In genomic region chr17:17591408-17592265, GRCh38 we compare ENCODE assay signal across 8 cellular contexts. TPM values are rescaled to one million over a fixed set of nuclear protein-coding genes. Genes with fewer than 3 reads are reported as not detected.
A peak's percentile ranks its signal among the peaks of the same experiment; 100 is the strongest.
DNase-seq lines count a peak whose midpoint lies in the region; ATAC-seq, FAIRE-seq and TF ChIP-seq lines count a peak whose summit lies in the region.

PEMT (minus strand) TSS chr17:17591708; CDS start chr17:17591626, 82 bp downstream.

- in situ Hi-C loops in ACHN (cut with HindIII; ENCODE audit: low pct_ligation_motif_present, low pct_unique_long_range_greater_than_20kb, low sequenced_read_pairs) (no loop called here), mammary epithelial cell (cut with MboI; ENCODE audit: low sequenced_read_pairs in 2 of 2) (no loop called here)

- H3K4me1 ChIP-seq in mammary epithelial cell (ENCODE audit: insufficient read depth, low read length) (peaks cover 9% of the 10 kb centered on the region), small intestine (ENCODE audit: control insufficient read depth in 2 of 2, insufficient read depth in 1 of 2, low read depth in 1 of 2, low read length in 1 of 2) (no peaks in the 10 kb centered on the region)

- H3K27ac ChIP-seq in WERI-Rb-1 (peak within 1 kb of the TSS; percentile 94), mammary epithelial cell (ENCODE audit: insufficient read depth, low read depth, low read length) (peak within 1 kb of the TSS; percentile 73), small intestine (ENCODE audit: low read depth in 1 of 2, low read length in 1 of 2) (peak within 1 kb of the TSS; percentile 87 to 94)

- CTCF ChIA-PET in mammary epithelial cell (lab: Charles Lee; ENCODE audit: low non-redundant PET) = no interaction called here

- peak within 1 kb of the TSS; percentile 72 for H3K9ac ChIP-seq in mammary epithelial cell (ENCODE audit: insufficient read depth, low read length)

- H3K36me3 ChIP-seq in WERI-Rb-1 = no peaks in the 10 kb centered on the region
- no peaks in the 10 kb centered on the region for H3K36me3 ChIP-seq in mammary epithelial cell (ENCODE audit: insufficient read depth, low read length)
- H3K36me3 ChIP-seq in small intestine (ENCODE audit: control insufficient read depth in 2 of 2, insufficient read depth in 2 of 2, low read length in 2 of 2) = no peaks in the 10 kb centered on the region

- TF ChIP-seq CTCF in WERI-Rb-1 (IDR thresholded peaks at IDR 0.05; ENCODE audit: low read depth, low read length) (no peak), mammary epithelial cell (conservative IDR thresholded peaks at IDR 0.05 in 1 of 2, IDR thresholded peaks at IDR 0.05 in 1 of 2; ENCODE audit: extremely low read depth in 1 of 2, insufficient read depth in 1 of 2, low read depth in 1 of 2, low read length in 2 of 2) (no peak)

- H3K27me3 ChIP-seq in WERI-Rb-1 (ENCODE audit: insufficient read depth, low read depth, severe bottlenecking) (no peaks in the 10 kb centered on the region), mammary epithelial cell (ENCODE audit: insufficient read depth, low read length) (no peaks in the 10 kb centered on the region), small intestine (ENCODE audit: control insufficient read depth in 2 of 2, insufficient read depth in 2 of 2, low read length in 2 of 2) (no peaks in the 10 kb centered on the region)

- intact Hi-C loops in mammary epithelial cell (cut with micrococcal nuclease) = loop anchor here (1.0 kb wide), 2 partner anchors 22 to 310 kb away; partner anchors contain the start of gene COPS3

- H3K4me3 ChIP-seq in WERI-Rb-1 (ENCODE audit: low read depth, low read length) (peak within 1 kb of the TSS; percentile 82), mammary epithelial cell (replicated peaks in 1 of 3; ENCODE audit: insufficient read depth in 1 of 3, low read depth in 2 of 3, low read length in 3 of 3) (peak within 1 kb of the TSS; percentile 82 to 92 (median 85)), small intestine (ENCODE audit: low read depth in 1 of 2, low read length in 2 of 2) (peak within 1 kb of the TSS; percentile 78 to 83)

- peak within 1 kb of the TSS; percentile 89 for H2AFZ ChIP-seq in mammary epithelial cell (ENCODE audit: low read depth, low read length)

- no peaks in the 10 kb centered on the region for H4K20me1 ChIP-seq in mammary epithelial cell (ENCODE audit: insufficient read depth, low read length)

- peak within 1 kb of the TSS; percentile 99 for H3K4me2 ChIP-seq in mammary epithelial cell (ENCODE audit: insufficient read depth, low read depth, low read length)

- DNase-seq in ACHN (peak; percentile 99), NCI-H2227 (lab: John Stamatoyannopoulos, UW; ENCODE audit: unreplicated experiment) (peak; percentile 96), WERI-Rb-1 (peak; percentile 97), mammary epithelial cell (peak; percentile 96), iPS-NIHi11 (ENCODE audit: low spot score) (peak; percentile 94), small intestine (peak; percentile 99)

- BruUV-seq in mammary epithelial cell (replicated peaks; lab: Mats Ljungman, UMichigan) = TSS peak; percentile 87

- no peaks in the 10 kb centered on the region for H3K9me3 ChIP-seq in WERI-Rb-1 (ENCODE audit: severe bottlenecking)
- H3K9me3 ChIP-seq in mammary epithelial cell (replicated peaks; ENCODE audit: insufficient read depth, low read length) = no peaks in the 10 kb centered on the region
- H3K9me3 ChIP-seq in small intestine (ENCODE audit: control insufficient read depth, low read depth) = no peaks in the 10 kb centered on the region

- no peak for FAIRE-seq in small intestine (lab: Jason Lieb, UNC)

- H3K79me2 ChIP-seq in mammary epithelial cell (ENCODE audit: insufficient read depth, low read length) = peaks cover 33% of the 10 kb centered on the region

- WGBS in mammary epithelial cell (ENCODE audit: low coverage, missing lambda C conversion rate) = 2% methylated on average over 41 of the region's 76 CpGs
- 0% methylated on average over 56 to 76 of the region's 76 CpGs for WGBS in small intestine, 3 donors

- dilution Hi-C loops in mammary epithelial cell (cut with HindIII; ENCODE audit: low sequenced_read_pairs) = no loop called here

- ATAC-seq in GM18873 (IDR thresholded peaks at IDR 0.05; ENCODE audit: low FRiP score, unreplicated experiment) (peak; percentile 84), HG03139 (IDR thresholded peaks at IDR 0.05; ENCODE audit: unreplicated experiment) (peak; percentile 89)

RNA-seq across cellular contexts. Expression of gene PEMT, which starts in this region (rescaled TPM):
- total RNA-seq in mammary epithelial cell = 10 to 100 TPM; 31.0 to 34.5 TPM
- polyA plus RNA-seq in mammary epithelial cell = 35.9 TPM
- 11.5 TPM for polyA minus RNA-seq in mammary epithelial cell
- polyA plus RNA-seq in small intestine = 10 to 100 TPM; 32.0 to 42.0 (median 33.5) TPM

Comparison
In these comparisons a context has a peak if more than half of its experiments do, and no peak if none do; other contexts are left out.
1. Peak in every context shown above with its lines: DNase-seq, ATAC-seq, H3K4me3 ChIP-seq and H3K27ac ChIP-seq.